Comparison of ENCODE assay signal across 23 cellular contexts in the genomic region with DNA sequence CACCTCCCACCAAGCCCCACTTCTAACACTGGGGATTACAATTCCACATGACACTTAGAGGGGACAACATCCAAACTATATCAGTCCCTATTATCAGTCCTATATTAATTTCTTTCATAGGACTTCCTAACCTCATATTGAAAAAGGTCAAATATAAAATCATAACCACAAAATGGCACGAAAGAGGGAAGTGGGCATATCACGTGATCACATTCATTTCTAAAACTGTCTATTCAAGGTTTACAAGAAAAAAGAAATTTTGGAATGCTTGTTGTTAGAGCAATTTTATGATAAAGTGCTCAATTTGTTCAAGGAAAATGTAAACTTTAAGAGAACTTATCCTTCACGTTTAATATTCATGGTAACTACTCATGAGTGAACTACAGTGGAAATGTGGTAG.
"Had no signal": no experiment of that assay in that cellular context is flagged by ENCODE, and none has a peak within 500 bp of the region (broad histone marks: within the 10 kb centered on the region; RNA-seq: fewer than 3 reads in every experiment).

No MANE protein-coding gene starts in this region.

- H3K4me2 ChIP-seq: neural progenitor cell had no signal

- DNase-seq: effector CD4-positive, alpha-beta T cell; endodermal cell; erythroblast; foreskin keratinocyte; immature natural killer cell; left ventricle myocardium inferior; mesenchymal stem cell; midbrain; nucleus accumbens; ovary; small intestine; stimulated activated CD4-positive, alpha-beta T cell treated with anti-CD3 and anti-CD28 coated beads, Interleukin-12 subunit alpha, Interleukin-12 subunit beta, amount 100 ng/mL, for 4 hours; stimulated activated naive CD4-positive, alpha-beta T cell; stomach; substantia nigra; transverse colon had no signal

- H3K4me3 ChIP-seq: left ventricle myocardium inferior, lung, neural progenitor cell, ovary, right atrium auricular region, stomach, thoracic aorta, transverse colon had no signal

- H3K27me3 ChIP-seq: neural progenitor cell, ovary, right atrium auricular region, stomach, transverse colon had no signal

- FAIRE-seq: endothelial cell of umbilical vein, keratinocyte, small intestine had no signal

- H3K27me3 Mint-ChIP-seq: natural killer cell treated with Interleukin-12 subunit alpha and Interleukin-12 subunit beta and Interleukin-15 and Interleukin-18, amount 100 ng/mL, for 72 hours had no signal

- ATAC-seq: foreskin keratinocyte; natural killer cell treated with Interleukin-12 subunit alpha and Interleukin-12 subunit beta and Interleukin-15 and Interleukin-18, amount 100 ng/mL, for 72 hours had no signal

- H3K9me3 Mint-ChIP-seq: natural killer cell treated with Interleukin-12 subunit alpha and Interleukin-12 subunit beta and Interleukin-15 and Interleukin-18, amount 100 ng/mL, for 72 hours had no signal

- H3K27ac Mint-ChIP-seq: endodermal cell; immature natural killer cell; natural killer cell treated with Interleukin-12 subunit alpha and Interleukin-12 subunit beta and Interleukin-15 and Interleukin-18, amount 100 ng/mL, for 72 hours; neural progenitor cell had no signal

- H3K9ac ChIP-seq: neural progenitor cell had no signal

- H3K9me3 ChIP-seq: ovary, right atrium auricular region, thoracic aorta, transverse colon had no signal

- H3K4me3 Mint-ChIP-seq: endodermal cell; immature natural killer cell; natural killer cell treated with Interleukin-12 subunit alpha and Interleukin-12 subunit beta and Interleukin-15 and Interleukin-18, amount 100 ng/mL, for 72 hours; neural progenitor cell had no signal

- H3K27ac ChIP-seq: foreskin keratinocyte, left ventricle myocardium inferior, neural progenitor cell, ovary, right atrium auricular region, stomach, thoracic aorta, transverse colon had no signal

- H3K36me3 Mint-ChIP-seq: neural progenitor cell had no signal

- H3K4me1 ChIP-seq: foreskin keratinocyte, neural progenitor cell, right atrium auricular region, stomach, transverse colon had no signal

- H3K4me1 Mint-ChIP-seq: endodermal cell, neural progenitor cell had no signal

- H2AFZ ChIP-seq: neural progenitor cell had no signal

- H3K36me3 ChIP-seq: left ventricle myocardium inferior, neural progenitor cell, ovary, right atrium auricular region, stomach, thoracic aorta, transverse colon had no signal
